In the genomic region with DNA sequence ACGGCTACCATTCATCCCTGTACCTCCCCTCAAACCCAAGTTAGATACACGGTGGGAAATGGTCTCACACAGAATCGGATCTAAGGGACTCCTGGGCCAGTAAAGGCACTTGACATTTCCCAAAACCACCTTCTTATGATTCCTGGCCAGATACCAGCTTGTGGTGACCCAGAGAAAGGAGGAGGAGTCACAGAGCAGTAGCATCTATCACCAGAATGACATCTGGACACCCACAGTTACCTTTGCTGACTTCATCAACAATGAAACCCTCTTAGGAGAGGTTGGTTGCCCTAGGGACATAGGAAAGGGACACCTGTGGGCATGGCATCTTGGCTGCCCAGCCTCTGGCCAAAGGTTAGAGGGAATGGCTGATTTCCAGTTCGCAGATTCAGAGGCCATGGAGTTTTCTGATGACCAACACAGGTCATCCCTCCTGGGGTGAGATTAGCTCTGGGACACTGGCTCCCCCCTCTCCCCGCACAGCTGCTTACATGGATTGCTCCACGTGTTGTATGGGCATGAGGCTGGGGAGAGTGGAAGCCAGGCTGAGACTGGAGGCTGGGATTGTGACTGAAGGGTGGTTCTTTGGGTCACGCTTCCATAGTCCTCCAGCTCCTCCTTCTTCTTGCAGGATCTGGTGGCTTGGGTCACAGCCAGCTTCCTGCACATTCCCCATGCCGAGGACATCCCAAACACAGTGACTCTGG, we compare ENCODE assay signal across 1 cellular context.
TF ChIP-seq lines count a peak whose summit lies in the region.

No MANE protein-coding gene starts in this region.

TF ChIP-seq in HepG2, 621 proteins besides CTCF, POLR2A, EP300 and RAD21:
- TF ChIP-seq NPAS2 (CRISPR knock-in tag; IDR thresholded peaks at IDR 0.05; ENCODE audit: borderline replicate concordance) (peak; percentile 60; the same call in 1 of the 2 replicates), NAIF1 (CRISPR knock-in tag; IDR thresholded peaks at IDR 0.05; ENCODE audit: borderline replicate concordance) (no peak), NFKB2 (CRISPR knock-in tag; IDR thresholded peaks at IDR 0.05; ENCODE audit: borderline replicate concordance) (0 out of 2 replicates have a peak, but pooled peaks have one; percentile 26), DNMT3B (CRISPR knock-in tag; conservative IDR thresholded peaks at IDR 0.05) (0 out of 2 replicates have a peak, but pooled peaks have one; percentile 47), EHMT2 (IDR thresholded peaks at IDR 0.05; ENCODE audit: borderline replicate concordance, low read depth, low read length) (no peak), IRF9 (CRISPR knock-in tag; IDR thresholded peaks at IDR 0.05; ENCODE audit: borderline replicate concordance) (0 out of 2 replicates have a peak, but pooled peaks have one; percentile 49)
